Comparison of ENCODE assay signal across 1 cellular context in genomic region chr16:85844786-85845185, GRCh38.
TF ChIP-seq lines count a peak whose summit lies in the region.

No MANE protein-coding gene starts in this region.

TF ChIP-seq in H1, 55 proteins besides CTCF, POLR2A, EP300 and RAD21 (continued from another document):
- TF ChIP-seq CHD7 (IDR thresholded peaks at IDR 0.05; ENCODE audit: insufficient replicate concordance, low read length), result no peak
- TF ChIP-seq TCF12 (IDR thresholded peaks at IDR 0.05; ENCODE audit: low read depth, low read length), result no peak
- no peak for TF ChIP-seq SP4 (IDR thresholded peaks at IDR 0.05; ENCODE audit: low read length)
- TF ChIP-seq BACH1 (IDR thresholded peaks at IDR 0.05; ENCODE audit: low read length), result no peak
- TF ChIP-seq, protein P1, sequence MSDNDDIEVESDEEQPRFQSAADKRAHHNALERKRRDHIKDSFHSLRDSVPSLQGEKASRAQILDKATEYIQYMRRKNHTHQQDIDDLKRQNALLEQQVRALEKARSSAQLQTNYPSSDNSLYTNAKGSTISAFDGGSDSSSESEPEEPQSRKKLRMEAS (IDR thresholded peaks at IDR 0.05), result no peak
- no peak for TF ChIP-seq ZNF274 (IDR thresholded peaks at IDR 0.05; ENCODE audit: borderline replicate concordance, extremely low read depth, low read length)
